ENCODE assay signal across 1 cellular context in the genomic region with DNA sequence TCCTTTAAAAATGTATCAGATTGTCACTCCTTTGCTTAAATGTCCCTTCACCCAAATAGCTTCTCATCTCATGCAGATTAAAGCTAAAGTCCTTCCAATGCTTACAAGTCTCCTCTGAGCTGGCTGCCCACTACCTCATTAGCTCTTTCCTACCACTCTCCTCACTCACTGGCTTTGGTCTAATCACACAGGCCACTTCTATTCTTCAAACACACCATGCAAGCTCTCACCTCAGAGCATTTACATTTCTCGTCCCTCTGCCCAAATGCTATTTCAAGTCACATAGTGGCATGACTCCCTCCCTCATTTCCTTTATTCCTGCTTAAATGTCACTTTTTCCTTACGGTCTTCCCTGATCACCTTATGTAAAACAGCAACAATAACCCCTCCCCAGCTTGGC.
TF ChIP-seq lines count a peak whose summit lies in the region.

No MANE protein-coding gene starts in this region.

TF ChIP-seq in WTC11, 78 proteins besides CTCF, POLR2A, EP300 and RAD21 (continued from another document):
- TF ChIP-seq, protein P1, sequence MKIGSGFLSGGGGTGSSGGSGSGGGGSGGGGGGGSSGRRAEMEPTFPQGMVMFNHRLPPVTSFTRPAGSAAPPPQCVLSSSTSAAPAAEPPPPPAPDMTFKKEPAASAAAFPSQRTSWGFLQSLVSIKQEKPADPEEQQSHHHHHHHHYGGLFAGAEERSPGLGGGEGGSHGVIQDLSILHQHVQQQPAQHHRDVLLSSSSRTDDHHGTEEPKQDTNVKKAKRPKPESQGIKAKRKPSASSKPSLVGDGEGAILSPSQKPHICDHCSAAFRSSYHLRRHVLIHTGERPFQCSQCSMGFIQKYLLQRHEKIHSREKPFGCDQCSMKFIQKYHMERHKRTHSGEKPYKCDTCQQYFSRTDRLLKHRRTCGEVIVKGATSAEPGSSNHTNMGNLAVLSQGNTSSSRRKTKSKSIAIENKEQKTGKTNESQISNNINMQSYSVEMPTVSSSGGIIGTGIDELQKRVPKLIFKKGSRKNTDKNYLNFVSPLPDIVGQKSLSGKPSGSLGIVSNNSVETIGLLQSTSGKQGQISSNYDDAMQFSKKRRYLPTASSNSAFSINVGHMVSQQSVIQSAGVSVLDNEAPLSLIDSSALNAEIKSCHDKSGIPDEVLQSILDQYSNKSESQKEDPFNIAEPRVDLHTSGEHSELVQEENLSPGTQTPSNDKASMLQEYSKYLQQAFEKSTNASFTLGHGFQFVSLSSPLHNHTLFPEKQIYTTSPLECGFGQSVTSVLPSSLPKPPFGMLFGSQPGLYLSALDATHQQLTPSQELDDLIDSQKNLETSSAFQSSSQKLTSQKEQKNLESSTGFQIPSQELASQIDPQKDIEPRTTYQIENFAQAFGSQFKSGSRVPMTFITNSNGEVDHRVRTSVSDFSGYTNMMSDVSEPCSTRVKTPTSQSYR (CRISPR knock-in tag; IDR thresholded peaks at IDR 0.05) = no peak
